ENCODE assay signal across 28 cellular contexts in the genomic region with DNA sequence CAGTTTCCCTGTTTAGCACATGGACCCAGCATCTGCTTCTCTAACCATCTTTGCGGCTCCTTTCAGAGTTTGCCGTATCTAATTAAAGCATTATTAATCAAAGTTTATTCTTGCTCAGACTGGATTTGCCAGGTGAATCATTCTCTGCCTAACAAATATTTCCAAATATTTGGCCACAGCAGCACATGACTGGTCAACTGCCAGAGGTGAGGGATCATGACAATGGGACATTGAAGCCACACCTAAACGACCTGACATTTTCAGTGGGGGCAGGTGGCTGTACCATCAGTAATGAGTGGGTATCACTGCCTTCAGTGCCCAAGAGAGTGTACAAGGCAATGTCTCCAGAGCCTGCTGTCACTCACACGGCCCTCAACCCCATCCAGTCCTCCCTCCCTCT.
"Had no signal": no experiment of that assay in that cellular context is flagged by ENCODE, and none has a peak within 500 bp of the region (broad histone marks: within the 10 kb centered on the region; RNA-seq: fewer than 3 reads in every experiment).

No MANE protein-coding gene starts in this region.

- H3K4me1 ChIP-seq: adrenal gland, ascending aorta, breast epithelium, colonic mucosa, esophagus squamous epithelium, gastroesophageal sphincter had no signal

- H3K9me3 ChIP-seq: adrenal gland, ascending aorta, breast epithelium, colonic mucosa, esophagus squamous epithelium, gastroesophageal sphincter had no signal

- H3K36me3 ChIP-seq: adrenal gland, ascending aorta, breast epithelium, cardiac muscle cell, colonic mucosa, esophagus squamous epithelium, gastroesophageal sphincter had no signal

- H3K4me3 ChIP-seq: adrenal gland, ascending aorta, breast epithelium, cardiac muscle cell, colonic mucosa, esophagus squamous epithelium, gastroesophageal sphincter had no signal

- H3K27me3 ChIP-seq: adrenal gland, ascending aorta, breast epithelium, cardiac muscle cell, colonic mucosa, esophagus squamous epithelium, gastroesophageal sphincter had no signal

- DNase-seq: activated CD4-positive, alpha-beta memory T cell treated with anti-CD3 and anti-CD28 coated beads for 36 hours; activated CD4-positive, alpha-beta T cell treated with anti-CD3 and anti-CD28 coated beads for 36 hours; activated CD4-positive, alpha-beta T cell treated with anti-CD3 and anti-CD28 coated beads, Interleukin-2, amount 10 ng/mL, durations not matched to agents 24 days and 14 days; activated CD4-positive, CD25-positive, alpha-beta regulatory T cell; activated CD4-positive, CD25-positive, alpha-beta regulatory T cell treated with anti-CD3 and anti-CD28 coated beads, Interleukin-2, amount 50 U/mL, for 72 hours; activated CD8-positive, alpha-beta memory T cell treated with anti-CD3 and anti-CD28 coated beads, Interleukin-2, amount 10 ng/mL, durations not matched to agents 7 days and 5 days; activated CD8-positive, alpha-beta memory T cell treated with anti-CD3 and anti-CD28 coated beads, Interleukin-2, amount 50 U/mL, for 4 hours; activated CD8-positive, alpha-beta T cell treated with anti-CD3 and anti-CD28 coated beads, Interleukin-2, amount 10 ng/mL, durations not matched to agents 7 days and 5 days; activated effector memory CD4-positive, alpha-beta T cell treated with anti-CD3 and anti-CD28 coated beads, Interleukin-2, amount 50 U/mL, for 16 hours; activated naive CD4-positive, alpha-beta T cell treated with anti-CD3 and anti-CD28 coated beads for 36 hours; activated naive CD8-positive, alpha-beta T cell treated with anti-CD3 and anti-CD28 coated beads for 36 hours; activated naive CD8-positive, alpha-beta T cell treated with anti-CD3 and anti-CD28 coated beads, Interleukin-2, amount 50 U/mL, for 24 hours; activated T-cell treated with anti-CD3 and anti-CD28 coated beads, Interleukin-2, amount 50 U/mL, for 1 hour; activated T-cell treated with anti-CD3 and anti-CD28 coated beads, Interleukin-2, amount 50 U/mL, for 48 hours; adrenal gland; central memory CD4-positive, alpha-beta T cell; cerebellar nuclear complex; colonic mucosa; effector CD8-positive, alpha-beta T cell; esophagus squamous epithelium; foreskin melanocyte; head of caudate nucleus; T-helper 2 cell had no signal

- ATAC-seq: activated CD4-positive, alpha-beta T cell treated with anti-CD3 and anti-CD28 coated beads for 36 hours; activated CD8-positive, alpha-beta memory T cell treated with anti-CD3 and anti-CD28 coated beads, Interleukin-2, amount 10 ng/mL, durations not matched to agents 7 days and 5 days; activated CD8-positive, alpha-beta T cell treated with anti-CD3 and anti-CD28 coated beads, Interleukin-2, amount 10 ng/mL, durations not matched to agents 7 days and 5 days; activated naive CD8-positive, alpha-beta T cell treated with anti-CD3 and anti-CD28 coated beads, Interleukin-2, amount 50 U/mL, for 24 hours; gastroesophageal sphincter had no signal

- H3K27ac ChIP-seq: adrenal gland, ascending aorta, breast epithelium, cardiac muscle cell, colonic mucosa, epithelial cell of prostate, esophagus squamous epithelium, gastroesophageal sphincter had no signal
